ENCODE assay signal across 11 cellular contexts in the genomic region with DNA sequence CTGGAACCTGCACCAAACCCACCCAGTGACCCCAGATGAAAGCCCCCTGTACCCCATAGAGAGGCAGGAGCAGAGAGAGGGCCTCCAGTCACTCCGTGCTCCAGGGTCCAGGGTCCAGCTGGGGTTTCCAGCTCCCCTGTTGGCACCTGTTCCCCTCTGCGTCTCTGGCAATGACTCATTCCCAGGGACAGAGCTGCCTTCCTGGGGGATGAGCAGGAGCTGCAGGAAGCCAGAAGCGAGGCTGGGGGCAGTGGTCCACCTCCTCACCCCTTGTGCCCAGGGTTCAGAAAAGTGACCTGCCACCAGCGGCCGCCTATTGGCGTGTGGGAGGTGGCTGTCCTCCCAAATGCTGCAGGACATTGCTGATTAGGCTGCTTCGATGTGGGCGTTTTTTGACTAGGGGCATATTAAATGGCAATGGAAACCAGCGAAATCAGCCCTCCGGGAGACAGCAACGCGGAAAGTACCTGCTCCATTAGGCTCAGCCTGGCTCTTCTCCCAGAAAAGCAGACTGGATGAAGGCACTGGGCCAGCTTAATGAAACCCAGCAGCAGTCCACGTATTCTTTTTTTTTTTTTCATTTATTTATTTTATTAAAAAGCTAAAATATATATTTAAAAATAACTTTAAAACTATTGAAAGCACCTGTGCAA.
DNase-seq lines count a peak whose midpoint lies in the region; ATAC-seq and TF ChIP-seq lines count a peak whose summit lies in the region.
"Had no signal": no experiment of that assay in that cellular context is flagged by ENCODE, and none has a peak within 500 bp of the region (broad histone marks: within the 10 kb centered on the region; RNA-seq: fewer than 3 reads in every experiment).

No MANE protein-coding gene starts in this region.

- H3K9me3 Mint-ChIP-seq in chondrocyte (ENCODE audit: low read depth): peaks cover 4% of the 10 kb centered on the region

- H3K4me3 ChIP-seq in BE2C (ENCODE audit: low read depth, low read length): peak overlapping the region; percentile 35

- H3K4me1 ChIP-seq in BE2C: peaks cover 15% of the 10 kb centered on the region

- no peaks in the 10 kb centered on the region for H3K36me3 Mint-ChIP-seq in chondrocyte (ENCODE audit: low read depth)

- H3K27me3 ChIP-seq in BE2C: no peaks in the 10 kb centered on the region

- no peak for ATAC-seq in GM21526 (IDR thresholded peaks at IDR 0.05; ENCODE audit: low FRiP score, unreplicated experiment)
- no peak for ATAC-seq in GM19395 (IDR thresholded peaks at IDR 0.05; ENCODE audit: unreplicated experiment)

- H3K27me3 Mint-ChIP-seq in chondrocyte (ENCODE audit: low read depth): no peaks in the 10 kb centered on the region

- no peak overlapping the region for H3K4me3 Mint-ChIP-seq in chondrocyte (ENCODE audit: unreplicated experiment)

- no peak; the same call in 1 of the 2 replicates for TF ChIP-seq CTCF in BE2C (IDR thresholded peaks at IDR 0.05; ENCODE audit: low read depth, low read length)
- TF ChIP-seq CTCF in chondrocyte (IDR thresholded peaks at IDR 0.05): no peak

- DNase-seq in BE2C (peak; percentile 75), NCI-H1694 (lab: John Stamatoyannopoulos, UW) (peak; percentile 88), cerebellum (ENCODE audit: low spot score) (peak; percentile 69), mesenteric fat pad (ENCODE audit: low spot score) (peak; percentile 81), UCSD-AML1 (lab: John Stamatoyannopoulos, UW; ENCODE audit: unreplicated experiment) (no peak), chondrocyte (ENCODE audit: low spot score) (no peak)
- DNase-seq: activated effector memory CD4-positive, alpha-beta T cell treated with Interleukin-2 at 50 U/mL for 16 hours; NCI-H526; retina had no signal

- no peaks in the 10 kb centered on the region for H3K36me3 ChIP-seq in BE2C

- peaks cover 4% of the 10 kb centered on the region for H3K4me1 Mint-ChIP-seq in chondrocyte (ENCODE audit: low read depth)

- no peaks in the 10 kb centered on the region for H3K9me3 ChIP-seq in BE2C

- no peak overlapping the region for H3K27ac Mint-ChIP-seq in chondrocyte (ENCODE audit: unreplicated experiment)

Comparison
In these comparisons a context has a peak if more than half of its experiments do, and no peak if none do; other contexts are left out.
1. DNase-seq: peak in BE2C (single experiment), NCI-H1694 (single experiment), cerebellum (single experiment) and mesenteric fat pad (single experiment); none in UCSD-AML1 (single experiment) and chondrocyte (single experiment).